16 cellular contexts compared by ENCODE assay signal in genomic region chr5:3326569-3327232, GRCh38.
DNase-seq lines count a peak whose midpoint lies in the region; ATAC-seq, FAIRE-seq and TF ChIP-seq lines count a peak whose summit lies in the region.
"Had no signal": no experiment of that assay in that cellular context is flagged by ENCODE, and none has a peak within 500 bp of the region (broad histone marks: within the 10 kb centered on the region; RNA-seq: fewer than 3 reads in every experiment).

No MANE protein-coding gene starts in this region.

- H3K4me2 ChIP-seq in astrocyte (ENCODE audit: low read length): peak overlapping the region; percentile 7
- no peak overlapping the region for H3K4me2 ChIP-seq in mesendoderm (ENCODE audit: low read length)
- no peak overlapping the region for H3K4me2 ChIP-seq in trophoblast cell (ENCODE audit: low read length)
- H3K4me2 ChIP-seq: A549 had no signal

- H3K27me3 ChIP-seq in astrocyte (ENCODE audit: insufficient read depth, low read length) (no peaks in the 10 kb centered on the region), mesendoderm (ENCODE audit: insufficient read depth, low read length, poor library complexity) (no peaks in the 10 kb centered on the region), trophoblast cell (ENCODE audit: insufficient read depth, low read length) (no peaks in the 10 kb centered on the region)

- no peak overlapping the region for H4K12ac ChIP-seq in trophoblast cell (ENCODE audit: low read depth, low read length)

- no peak overlapping the region for H3K4me3 Mint-ChIP-seq in astrocyte (ENCODE audit: unreplicated experiment)
- no peak overlapping the region for H3K4me3 Mint-ChIP-seq in type B pancreatic cell
- H3K4me3 Mint-ChIP-seq: CD14-positive monocyte; CD8-positive, alpha-beta T cell; IgD-negative memory B cell had no signal

- no peak overlapping the region for H3K56ac ChIP-seq in mesendoderm (ENCODE audit: low read length)

- H3K27ac ChIP-seq in astrocyte (ENCODE audit: low read depth, low read length) (no peak overlapping the region), mesendoderm (ENCODE audit: low read depth, low read length) (no peak overlapping the region), trophoblast cell (ENCODE audit: low read depth, low read length) (no peak overlapping the region)
- H3K27ac ChIP-seq: A549, GM23248 had no signal

- H2BK15ac ChIP-seq in mesendoderm (replicated peaks; ENCODE audit: low read depth): no peak overlapping the region

- DNase-seq in HTR-8/SVneo (ENCODE audit: insufficient read length, low spot score) (no peak), astrocyte (ENCODE audit: low read depth) (no peak), mesendoderm (peak; percentile 5), type B pancreatic cell (ENCODE audit: extremely low spot score, unreplicated experiment) (no peak), trophoblast cell (no peak), NCI-H1436 treated with DMSO at 0.1 percent for 48 hours (lab: John Stamatoyannopoulos, UW) (no peak)
- DNase-seq: CD8-positive, alpha-beta T cell; COR-L47; GF-D8; HCEC 1CT; KG1 had no signal

- H3K23ac ChIP-seq in mesendoderm (ENCODE audit: low read length): no peak overlapping the region
- H3K23ac ChIP-seq in trophoblast cell (ENCODE audit: low read length): no peak overlapping the region

- H4K20me1 ChIP-seq in astrocyte (ENCODE audit: insufficient read depth, low read length): no peaks in the 10 kb centered on the region

- ATAC-seq in GM21576 (IDR thresholded peaks at IDR 0.05; ENCODE audit: unreplicated experiment): no peak
- ATAC-seq: A549; CD8-positive, alpha-beta T cell had no signal

- H3K79me2 ChIP-seq in astrocyte (ENCODE audit: insufficient read depth, low read length): no peaks in the 10 kb centered on the region
- H3K79me2 ChIP-seq in mesendoderm (ENCODE audit: control insufficient read depth, insufficient read depth, low read length): no peaks in the 10 kb centered on the region
- no peaks in the 10 kb centered on the region for H3K79me2 ChIP-seq in trophoblast cell (ENCODE audit: control insufficient read depth, insufficient read depth, low read length, poor library complexity)

- H2BK120ac ChIP-seq in mesendoderm (ENCODE audit: low read depth, low read length): no peak overlapping the region
- no peak overlapping the region for H2BK120ac ChIP-seq in trophoblast cell (ENCODE audit: insufficient read depth, low read length, poor library complexity)

- no peak overlapping the region for H3K18ac ChIP-seq in mesendoderm (ENCODE audit: low read length)
- H3K18ac ChIP-seq in trophoblast cell (ENCODE audit: low read length): no peak overlapping the region

- H4K8ac ChIP-seq in mesendoderm (ENCODE audit: low read depth, low read length) (no peak overlapping the region), trophoblast cell (ENCODE audit: low read depth, low read length) (no peak overlapping the region)

- H3K4me1 Mint-ChIP-seq in astrocyte (ENCODE audit: low read depth, unreplicated experiment): peaks cover 2% of the 10 kb centered on the region
- H3K4me1 Mint-ChIP-seq in type B pancreatic cell (ENCODE audit: unreplicated experiment): peaks cover 13% of the 10 kb centered on the region
- H3K4me1 Mint-ChIP-seq: CD14-positive monocyte, IgD-negative memory B cell had no signal

- H3K27me3 Mint-ChIP-seq in astrocyte (ENCODE audit: low read depth, unreplicated experiment) (peaks cover 14% of the 10 kb centered on the region), type B pancreatic cell (peaks cover 9% of the 10 kb centered on the region)
- H3K27me3 Mint-ChIP-seq: IgD-negative memory B cell had no signal

- H3K27ac Mint-ChIP-seq in astrocyte (ENCODE audit: unreplicated experiment) (no peak overlapping the region), type B pancreatic cell (no peak overlapping the region)
- H3K27ac Mint-ChIP-seq: CD14-positive monocyte; CD8-positive, alpha-beta T cell had no signal

- H3K9ac ChIP-seq in astrocyte (ENCODE audit: low read length) (no peak overlapping the region), mesendoderm (ENCODE audit: low read length) (no peak overlapping the region), trophoblast cell (ENCODE audit: low read length) (no peak overlapping the region)
- H3K9ac ChIP-seq: GM23248 had no signal

- WGBS in mesendoderm (ENCODE audit: extremely low coverage, insufficient coverage, low lambda C conversion rate): no CpG with 5 or more reads among the region's 17 CpGs
- WGBS in trophoblast cell (ENCODE audit: extremely low coverage, insufficient coverage, insufficient read length): no CpG with 5 or more reads among the region's 17 CpGs

- no peak overlapping the region for H3K14ac ChIP-seq in trophoblast cell (ENCODE audit: low read length)

- no peak overlapping the region for H3K4ac ChIP-seq in mesendoderm (ENCODE audit: low read depth, low read length)
- H3K4ac ChIP-seq in trophoblast cell (ENCODE audit: low read depth, low read length): no peak overlapping the region

- peaks cover 5% of the 10 kb centered on the region for H3K9me3 Mint-ChIP-seq in astrocyte (ENCODE audit: unreplicated experiment)
- no peaks in the 10 kb centered on the region for H3K9me3 Mint-ChIP-seq in type B pancreatic cell
- H3K9me3 Mint-ChIP-seq: CD8-positive, alpha-beta T cell had no signal

- H3K4me3 ChIP-seq in astrocyte (ENCODE audit: insufficient read depth, low read depth, low read length) (no peak overlapping the region), mesendoderm (ENCODE audit: low read length) (no peak overlapping the region), trophoblast cell (ENCODE audit: low read depth, low read length) (no peak overlapping the region)
- H3K4me3 ChIP-seq: A549, GM23248 had no signal

- H3K9me3 ChIP-seq in astrocyte (ENCODE audit: insufficient read depth, low read depth, low read length): peaks cover 13% of the 10 kb centered on the region
- peaks cover 22% of the 10 kb centered on the region for H3K9me3 ChIP-seq in trophoblast cell (ENCODE audit: insufficient read depth, low read depth, low read length)

- H3K36me3 Mint-ChIP-seq in astrocyte (ENCODE audit: low read depth, unreplicated experiment) (no peaks in the 10 kb centered on the region), type B pancreatic cell (no peaks in the 10 kb centered on the region)
- H3K36me3 Mint-ChIP-seq: CD14-positive monocyte; CD8-positive, alpha-beta T cell; IgD-negative memory B cell had no signal

- H3K4me1 ChIP-seq in astrocyte (ENCODE audit: insufficient read depth, low read length) (peaks cover 11% of the 10 kb centered on the region), mesendoderm (ENCODE audit: control insufficient read depth, low read depth, low read length) (no peaks in the 10 kb centered on the region), trophoblast cell (ENCODE audit: control insufficient read depth in 1 of 2, insufficient read depth in 2 of 2, low read length in 2 of 2) (no peaks in the 10 kb centered on the region)
- H3K4me1 ChIP-seq: A549 had no signal

- H4K91ac ChIP-seq in trophoblast cell (ENCODE audit: low read depth, low read length): no peak overlapping the region

- H2AK5ac ChIP-seq in mesendoderm (ENCODE audit: low read length) (no peak overlapping the region), trophoblast cell (ENCODE audit: low read length) (no peak overlapping the region)

- H3K79me1 ChIP-seq in mesendoderm (ENCODE audit: low read length) (no peaks in the 10 kb centered on the region), trophoblast cell (ENCODE audit: low read length) (no peaks in the 10 kb centered on the region)

- H2BK5ac ChIP-seq in mesendoderm (ENCODE audit: low read length) (no peak overlapping the region), trophoblast cell (ENCODE audit: low read depth, low read length, poor library complexity) (no peak overlapping the region)

- TF ChIP-seq CTCF in astrocyte (IDR thresholded peaks at IDR 0.05; ENCODE audit: insufficient read depth, low read depth, low read length) (no peak), type B pancreatic cell (conservative IDR thresholded peaks at IDR 0.05) (peak; percentile 24)

- no peak overlapping the region for H2BK12ac ChIP-seq in trophoblast cell (ENCODE audit: low read length)

- H3K36me3 ChIP-seq in astrocyte (ENCODE audit: insufficient read depth, low read length) (no peaks in the 10 kb centered on the region), mesendoderm (ENCODE audit: control insufficient read depth, insufficient read depth, low read length) (no peaks in the 10 kb centered on the region), trophoblast cell (ENCODE audit: control insufficient read depth in 1 of 2, insufficient read depth in 2 of 2, low read length in 2 of 2) (no peaks in the 10 kb centered on the region)

- H2AFZ ChIP-seq in astrocyte (ENCODE audit: low read depth, low read length) (no peak overlapping the region), trophoblast cell (ENCODE audit: insufficient read depth, low read length, poor library complexity) (no peak overlapping the region)
- H2AFZ ChIP-seq: GM23248 had no signal

- no peak overlapping the region for H4K5ac ChIP-seq in mesendoderm (ENCODE audit: low read length)

- FAIRE-seq in HTR-8/SVneo (lab: Jason Lieb, UNC): peak; percentile 31
- no peak for FAIRE-seq in astrocyte (lab: Jason Lieb, UNC)
- FAIRE-seq: A549 had no signal
